ENCODE assay signal across 8 cellular contexts in the genomic region with DNA sequence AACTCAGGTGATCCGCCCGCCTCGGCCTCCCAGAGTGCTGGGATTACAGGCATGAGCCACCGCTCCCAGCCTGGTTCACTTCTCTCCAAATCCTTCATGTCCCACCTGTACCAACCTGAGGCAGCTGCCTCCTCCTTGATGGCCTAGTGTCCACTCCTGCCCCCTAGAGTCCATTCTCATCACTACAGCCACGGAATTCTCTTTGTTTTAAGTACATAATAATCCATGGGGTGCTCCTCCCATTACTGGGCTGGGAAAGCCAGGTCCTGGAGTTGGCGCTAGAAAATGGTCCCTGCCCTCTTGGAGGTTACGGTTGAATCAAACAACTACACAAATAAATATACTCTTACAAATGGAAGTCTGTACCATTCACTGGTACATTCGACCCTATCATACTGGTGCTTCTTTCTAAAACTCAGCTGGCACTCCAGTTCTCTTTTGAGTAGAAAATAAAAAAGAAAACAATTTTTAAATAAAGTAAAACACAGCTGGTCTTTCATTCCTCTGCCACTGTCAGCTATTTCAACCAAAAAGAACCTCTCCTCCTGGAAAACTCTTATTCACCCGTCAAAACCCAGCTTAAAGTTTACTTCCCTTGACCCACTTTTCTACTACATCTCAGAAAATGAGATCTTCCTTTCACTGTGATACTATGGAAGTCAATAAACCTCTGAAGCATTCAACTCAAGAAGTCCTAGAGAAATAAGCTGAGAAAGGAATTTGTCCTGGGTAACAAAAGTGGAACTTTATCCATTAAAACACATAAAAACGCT. TPM values are rescaled to one million over a fixed set of nuclear protein-coding genes. Genes with fewer than 3 reads are reported as not detected.
A peak's percentile ranks its signal among the peaks of the same experiment; 100 is the strongest.
DNase-seq lines count a peak whose midpoint lies in the region; ATAC-seq, FAIRE-seq and TF ChIP-seq lines count a peak whose summit lies in the region.

No MANE protein-coding gene starts in this region.

- CTCF ChIA-PET in OCI-LY7 (lab: Charles Lee; ENCODE audit: unreplicated experiment): interaction anchor here (0.9 to 1.1 kb wide), 2 partner anchors 10 to 15 kb away, joined by 3 to 4 read pairs; no protein-coding TSS in a partner anchor

- WGBS in sigmoid colon, 2 donors: 73 to 79% methylated on average over 10 of the region's 10 CpGs

- no peak overlapping the region for H3K4me2 ChIP-seq in OCI-LY7 (ENCODE audit: low read length)

- no peaks in the 10 kb centered on the region for H3K9me2 ChIP-seq in OCI-LY7 (ENCODE audit: insufficient read depth, low read length)

- no peak for FAIRE-seq in urothelium cell line (lab: Jason Lieb, UNC)

- H3K4me3 ChIP-seq in OCI-LY7 (ENCODE audit: low read depth, low read length, poor library complexity, severe bottlenecking): no peak overlapping the region
- no peak overlapping the region for H3K4me3 ChIP-seq in sigmoid colon

- POLR2A ChIA-PET in OCI-LY7 (lab: Charles Lee): interaction anchor here (0.7 to 1.5 kb wide), 5 partner anchors 10 to 262 kb away, joined by 3 to 12 read pairs (median 4); no protein-coding TSS in a partner anchor

- H2AFZ ChIP-seq in OCI-LY7 (ENCODE audit: low read length): no peak overlapping the region

- TF ChIP-seq CTCF in OCI-LY7 (conservative IDR thresholded peaks at IDR 0.05; ENCODE audit: low read length) (peak; percentile 87), sigmoid colon (IDR thresholded peaks at IDR 0.05) (no peak)

- no peak for ATAC-seq in GM19397 (IDR thresholded peaks at IDR 0.05; ENCODE audit: unreplicated experiment)

- no peaks in the 10 kb centered on the region for H3K79me2 ChIP-seq in OCI-LY7 (ENCODE audit: insufficient read depth, low read depth, low read length)

- intact Hi-C loops in OCI-LY7 (cut with micrococcal nuclease; ENCODE audit: unreplicated experiment): loop anchor here (2.0 kb wide), 1 partner anchor 177 kb away; no protein-coding TSS in a partner anchor
- intact Hi-C loops in sigmoid colon (cut with DNase I): no loop called here

- no peak for TF ChIP-seq EP300 in sigmoid colon (IDR thresholded peaks at IDR 0.05)

- BruUV-seq in OCI-LY7 (replicated peaks; lab: Mats Ljungman, UMichigan): no TSS peak

- TF ChIP-seq POLR2A in sigmoid colon (IDR thresholded peaks at IDR 0.05): no peak

- no peaks in the 10 kb centered on the region for H3K36me3 ChIP-seq in OCI-LY7 (ENCODE audit: insufficient read depth, low read length)
- H3K36me3 ChIP-seq in sigmoid colon: no peaks in the 10 kb centered on the region

- peak; percentile 26 for DNase-seq in activated T-cell treated with anti-CD3 and anti-CD28 coated beads for 48 hours (ENCODE audit: low read depth)
- no peak for DNase-seq in activated T-cell treated with anti-CD3 and anti-CD28 coated beads for 4 hours
- DNase-seq in OCI-LY7 (ENCODE audit: low spot score): peak; percentile 71
- DNase-seq in central memory CD4-positive, alpha-beta T cell: peak; percentile 19
- peak; percentile 4 for DNase-seq in sigmoid colon
- DNase-seq in NCI-H345 treated with DMSO at 0.1 percent for 48 hours (lab: John Stamatoyannopoulos, UW; ENCODE audit: unreplicated experiment): no peak
- no peak for DNase-seq in urothelium cell line (ENCODE audit: low spot score)

- H3K4me1 ChIP-seq in OCI-LY7 (ENCODE audit: insufficient read depth, low read length, poor library complexity, severe bottlenecking) (peaks cover 12% of the 10 kb centered on the region), sigmoid colon (no peaks in the 10 kb centered on the region)

- H3K9me3 ChIP-seq in OCI-LY7 (ENCODE audit: low read length): no peaks in the 10 kb centered on the region; the same call in 1 of the 2 replicates
- H3K9me3 ChIP-seq in sigmoid colon: no peaks in the 10 kb centered on the region

- no peaks in the 10 kb centered on the region for H4K20me1 ChIP-seq in OCI-LY7 (ENCODE audit: insufficient read depth, low read length)

- H3K27ac ChIP-seq in OCI-LY7 (ENCODE audit: low read depth, low read length, poor library complexity, severe bottlenecking) (no peak overlapping the region), sigmoid colon (no peak overlapping the region)

- H3K27me3 ChIP-seq in sigmoid colon: no peaks in the 10 kb centered on the region

RNA-seq across cellular contexts. Expression of gene ARHGEF18, which starts 22.4 kb away (rescaled TPM):
- total RNA-seq in OCI-LY7 (2014; rRNA removed; shearing (Covaris generic)): 45.8 and 48.1 TPM in 2 replicates
- total RNA-seq in OCI-LY7 (2022) (55.2 and 59.3 TPM in 2 replicates), sigmoid colon (10 to 100 TPM; 20.4 to 51.2 (median 36.9) TPM)
- polyA plus RNA-seq in sigmoid colon: 10 to 100 TPM; 21.6 to 76.6 (median 55.9) TPM

RNA-seq across cellular contexts. Expression of gene INSR, which starts 32.1 kb away (rescaled TPM):
- total RNA-seq in OCI-LY7 (2014; rRNA removed; shearing (Covaris generic)): 57.7 and 90.3 TPM in 2 replicates
- 74.0 and 83.0 TPM in 2 replicates for total RNA-seq in OCI-LY7 (2022)
- total RNA-seq in sigmoid colon: 10 to 100 TPM; 67.1 to 83.1 (median 80.6) TPM
- polyA plus RNA-seq in sigmoid colon: 10 to 100 TPM in 1 of 3 donors, 1 to 10 TPM in 2; 3.0 to 18.8 (median 3.2) TPM

Comparison
In these comparisons a context has a peak if more than half of its experiments do, and no peak if none do; other contexts are left out.
1. DNase-seq: peak in activated T-cell treated with anti-CD3 and anti-CD28 coated beads for 48 hours (single experiment), OCI-LY7 (single experiment), central memory CD4-positive, alpha-beta T cell (single experiment) and sigmoid colon (single experiment); none in activated T-cell treated with anti-CD3 and anti-CD28 coated beads for 4 hours (single experiment), NCI-H345 treated with DMSO at 0.1 percent for 48 hours (single experiment) and urothelium cell line (single experiment).